Comparison of ENCODE assay signal across 9 cellular contexts in the genomic region with DNA sequence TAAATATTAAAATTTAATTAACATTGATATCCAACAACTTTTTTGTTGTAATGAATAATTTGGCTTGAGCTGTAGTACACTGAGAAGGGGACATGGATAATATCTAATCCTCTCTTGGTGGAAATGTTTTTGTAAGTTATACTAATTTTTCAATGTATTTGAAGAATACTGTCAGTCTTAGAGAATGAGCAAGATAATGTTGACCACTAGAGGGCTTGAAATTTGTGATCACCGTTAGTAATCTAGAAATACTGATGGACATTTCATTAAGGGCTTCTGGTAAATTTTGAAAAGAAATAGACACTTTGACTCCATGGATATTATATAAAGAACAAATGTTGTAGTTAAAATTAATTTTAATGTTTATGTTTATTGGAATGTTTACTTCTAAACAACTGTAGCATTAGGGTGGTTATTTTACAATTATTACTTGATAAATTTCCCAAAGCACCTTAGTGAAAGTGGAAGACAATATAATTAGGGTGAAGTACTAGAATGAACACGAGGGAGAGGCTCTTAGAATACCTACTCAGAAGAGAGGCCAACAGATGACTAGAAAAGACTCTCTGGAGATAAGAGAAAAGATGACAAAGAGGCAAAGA. TPM values are rescaled to one million over a fixed set of nuclear protein-coding genes. Genes with fewer than 3 reads are reported as not detected.
DNase-seq lines count a peak whose midpoint lies in the region; ATAC-seq, FAIRE-seq and TF ChIP-seq lines count a peak whose summit lies in the region.
"Had no signal": no experiment of that assay in that cellular context is flagged by ENCODE, and none has a peak within 500 bp of the region (broad histone marks: within the 10 kb centered on the region; RNA-seq: fewer than 3 reads in every experiment).

No MANE protein-coding gene starts in this region.

- H3K4me3 Mint-ChIP-seq in nephron progenitor cell, result no peak overlapping the region
- H3K4me3 Mint-ChIP-seq: activated naive CD8-positive, alpha-beta T cell had no signal

- H3K9me3 Mint-ChIP-seq in nephron progenitor cell, result no peaks in the 10 kb centered on the region

- H3K27ac ChIP-seq in coronary artery, result no peak overlapping the region

- TF ChIP-seq POLR2A in GM12891 (IDR thresholded peaks at IDR 0.05; ENCODE audit: low read depth, low read length), result no peak

- FAIRE-seq in GM12891 (lab: Jason Lieb, UNC), result no peak

- H3K27me3 Mint-ChIP-seq in nephron progenitor cell (ENCODE audit: low read depth, poor library complexity), result peaks cover 6% of the 10 kb centered on the region
- H3K27me3 Mint-ChIP-seq: activated naive CD8-positive, alpha-beta T cell had no signal

- no peaks in the 10 kb centered on the region for H3K4me1 Mint-ChIP-seq in nephron progenitor cell

- H3K4me3 ChIP-seq in coronary artery, result no peak overlapping the region

- peak; percentile 50 for TF ChIP-seq CTCF in GM12873 (IDR thresholded peaks at IDR 0.05; ENCODE audit: insufficient read depth, low read depth, low read length, missing control alignments)
- peak; percentile 16 for TF ChIP-seq CTCF in coronary artery (IDR thresholded peaks at IDR 0.05)
- TF ChIP-seq CTCF in nephron progenitor cell (IDR thresholded peaks at IDR 0.05), result peak; percentile 67

- no peak overlapping the region for H3K27ac Mint-ChIP-seq in nephron progenitor cell
- H3K27ac Mint-ChIP-seq: activated naive CD8-positive, alpha-beta T cell had no signal

- H3K36me3 Mint-ChIP-seq in nephron progenitor cell (ENCODE audit: low read depth), result no peaks in the 10 kb centered on the region

- ATAC-seq in HG02642 (IDR thresholded peaks at IDR 0.05; ENCODE audit: poor library complexity, unreplicated experiment), result no peak
- ATAC-seq in HG03045 (IDR thresholded peaks at IDR 0.05; ENCODE audit: unreplicated experiment), result no peak

- DNase-seq in A172 (ENCODE audit: low spot score) (peak; percentile 22), NCI-H2227 (lab: John Stamatoyannopoulos, UW; ENCODE audit: unreplicated experiment) (peak; percentile 30), coronary artery (ENCODE audit: low spot score) (no peak), nephron progenitor cell (no peak), GM12891 (ENCODE audit: insufficient read length, low spot score) (no peak)

TF ChIP-seq in GM12891, 5 proteins besides CTCF, POLR2A, EP300 and RAD21:
- no peak for TF ChIP-seq SPI1 (IDR thresholded peaks at IDR 0.05; ENCODE audit: low read depth, low read length)
- TF ChIP-seq POLR2AphosphoS5 (IDR thresholded peaks at IDR 0.05; ENCODE audit: low read depth, low read length), result no peak

RNA-seq across cellular contexts. Expression of a gene that starts 20.0 kb away (rescaled TPM):
- total RNA-seq in A172 (2014; rRNA removed; shearing (Covaris generic)), result 24.8 and 31.2 TPM in 2 replicates
- 11.1 TPM for polyA plus RNA-seq in GM12891 (2012; ENCODE audit: low read depth, missing spikeins)

Comparison
In these comparisons a context has a peak if more than half of its experiments do, and no peak if none do; other contexts are left out.
1. DNase-seq: peak in A172 (single experiment) and NCI-H2227 (single experiment); none in coronary artery (single experiment), nephron progenitor cell (single experiment) and GM12891 (single experiment).
2. CTCF ChIP-seq: peak in every context shown above with its lines; median percentile 67 in nephron progenitor cell; 50 in GM12873; 16 in coronary artery.